In genomic region chr14:105476937-105477658, GRCh38 we compare ENCODE assay signal across 1 cellular context.
TF ChIP-seq lines count a peak whose summit lies in the region.

No MANE protein-coding gene starts in this region.

TF ChIP-seq in H1, 55 proteins besides CTCF, POLR2A, EP300 and RAD21:
- no peak for TF ChIP-seq CHD7 (IDR thresholded peaks at IDR 0.05; ENCODE audit: insufficient replicate concordance, low read length)
- TF ChIP-seq EGR1 (IDR thresholded peaks at IDR 0.05; ENCODE audit: borderline replicate concordance, low read depth, low read length): no peak
- no peak for TF ChIP-seq MAFK (IDR thresholded peaks at IDR 0.05; ENCODE audit: low read depth, low read length)
- TF ChIP-seq SUZ12 (IDR thresholded peaks at IDR 0.05; ENCODE audit: low read length): no peak
- TF ChIP-seq ATF2 (IDR thresholded peaks at IDR 0.05; ENCODE audit: low read length): no peak
